In genomic region chr9:138070815-138071214, GRCh38 we compare ENCODE assay signal across 19 cellular contexts.
DNase-seq lines count a peak whose midpoint lies in the region; TF ChIP-seq lines count a peak whose summit lies in the region.
"Had no signal": no experiment of that assay in that cellular context is flagged by ENCODE, and none has a peak within 500 bp of the region (broad histone marks: within the 10 kb centered on the region; RNA-seq: fewer than 3 reads in every experiment).

No MANE protein-coding gene starts in this region.

- H3K4me3 ChIP-seq in H7 (ENCODE audit: insufficient read depth, low read depth, low read length) (no peak overlapping the region), spleen (no peak overlapping the region), hepatocyte (no peak overlapping the region)
- H3K4me3 ChIP-seq: BLaER1, GM12878, K562 had no signal

- no peaks in the 10 kb centered on the region for H3K9me2 ChIP-seq in hepatocyte (replicated peaks; ENCODE audit: insufficient read depth)

- no peaks in the 10 kb centered on the region for H3K79me2 ChIP-seq in hepatocyte

- CTCF ChIA-PET in activated CD4-positive, alpha-beta memory T cell treated with anti-CD3 and anti-CD28 coated beads, Interleukin-2, amount 10 ng/mL, durations not matched to agents 7 days and 5 days (lab: Charles Lee), result no interaction called here
- CTCF ChIA-PET in activated CD4-positive, alpha-beta memory T cell treated with anti-CD3 and anti-CD28 coated beads for 36 hours (lab: Charles Lee), result no interaction called here

- no peak overlapping the region for H3K4me3 Mint-ChIP-seq in activated CD4-positive, alpha-beta memory T cell treated with anti-CD3 and anti-CD28 coated beads, Interleukin-2, amount 10 ng/mL, durations not matched to agents 7 days and 5 days
- H3K4me3 Mint-ChIP-seq in activated CD4-positive, alpha-beta memory T cell treated with anti-CD3 and anti-CD28 coated beads for 36 hours, result no peak overlapping the region
- H3K4me3 Mint-ChIP-seq: CD8-positive, alpha-beta T cell had no signal

- intact Hi-C loops in activated CD4-positive, alpha-beta memory T cell treated with anti-CD3 and anti-CD28 coated beads for 36 hours (cut with micrococcal nuclease), result no loop called here
- intact Hi-C loops in spleen (cut with DNase I; ENCODE audit: low total_unique reads), result no loop called here

- H3K4me1 ChIP-seq in spleen (no peaks in the 10 kb centered on the region), hepatocyte (ENCODE audit: insufficient read depth) (no peaks in the 10 kb centered on the region)
- H3K4me1 ChIP-seq: BLaER1 had no signal

- TF ChIP-seq CTCF in spleen (IDR thresholded peaks at IDR 0.05 in 8 of 11, conservative IDR thresholded peaks at IDR 0.05 in 3 of 11) (no peak), hepatocyte (IDR thresholded peaks at IDR 0.05; ENCODE audit: poor library complexity) (no peak)

- no peaks in the 10 kb centered on the region for H3K9me3 Mint-ChIP-seq in activated CD4-positive, alpha-beta memory T cell treated with anti-CD3 and anti-CD28 coated beads, Interleukin-2, amount 10 ng/mL, durations not matched to agents 7 days and 5 days
- H3K9me3 Mint-ChIP-seq in activated CD4-positive, alpha-beta memory T cell treated with anti-CD3 and anti-CD28 coated beads for 36 hours, result no peaks in the 10 kb centered on the region
- H3K9me3 Mint-ChIP-seq: CD8-positive, alpha-beta T cell had no signal

- H4K20me1 ChIP-seq in hepatocyte (ENCODE audit: insufficient read depth, poor library complexity, severe bottlenecking), result no peaks in the 10 kb centered on the region
- H4K20me1 ChIP-seq: BLaER1 had no signal

- no peaks in the 10 kb centered on the region; the same call in 1 of the 2 replicates for H3K36me3 ChIP-seq in H7 (replicated peaks; ENCODE audit: control insufficient read depth, insufficient read depth, low read length)
- no peaks in the 10 kb centered on the region for H3K36me3 ChIP-seq in spleen
- H3K36me3 ChIP-seq in hepatocyte (replicated peaks; ENCODE audit: insufficient read depth, low read depth), result no peaks in the 10 kb centered on the region
- H3K36me3 ChIP-seq: BLaER1 had no signal

- no peaks in the 10 kb centered on the region for H3K36me3 Mint-ChIP-seq in activated CD4-positive, alpha-beta memory T cell treated with anti-CD3 and anti-CD28 coated beads, Interleukin-2, amount 10 ng/mL, durations not matched to agents 7 days and 5 days (ENCODE audit: low read depth)
- no peaks in the 10 kb centered on the region for H3K36me3 Mint-ChIP-seq in activated CD4-positive, alpha-beta memory T cell treated with anti-CD3 and anti-CD28 coated beads for 36 hours
- H3K36me3 Mint-ChIP-seq: CD8-positive, alpha-beta T cell had no signal

- no peaks in the 10 kb centered on the region for H3K9me3 ChIP-seq in spleen
- no peaks in the 10 kb centered on the region for H3K9me3 ChIP-seq in hepatocyte (ENCODE audit: low read depth)
- H3K9me3 ChIP-seq: BLaER1 had no signal

- in situ Hi-C loops in ACHN (cut with HindIII; ENCODE audit: low pct_ligation_motif_present, low pct_unique_long_range_greater_than_20kb, low sequenced_read_pairs), result no loop called here

- peaks cover 5% of the 10 kb centered on the region for H3K27me3 Mint-ChIP-seq in activated CD4-positive, alpha-beta memory T cell treated with anti-CD3 and anti-CD28 coated beads, Interleukin-2, amount 10 ng/mL, durations not matched to agents 7 days and 5 days
- peaks cover 10% of the 10 kb centered on the region for H3K27me3 Mint-ChIP-seq in activated CD4-positive, alpha-beta memory T cell treated with anti-CD3 and anti-CD28 coated beads for 36 hours

- TF ChIP-seq POLR2A in spleen (IDR thresholded peaks at IDR 0.05), result no peak

- no peak overlapping the region for H3K27ac Mint-ChIP-seq in activated CD4-positive, alpha-beta memory T cell treated with anti-CD3 and anti-CD28 coated beads, Interleukin-2, amount 10 ng/mL, durations not matched to agents 7 days and 5 days
- no peak overlapping the region for H3K27ac Mint-ChIP-seq in activated CD4-positive, alpha-beta memory T cell treated with anti-CD3 and anti-CD28 coated beads for 36 hours
- H3K27ac Mint-ChIP-seq: CD8-positive, alpha-beta T cell had no signal

- WGBS in spleen, 5 donors, result 69 to 85% (median 83%) methylated on average over 8 of the region's 8 CpGs
- 89% methylated on average over 8 of the region's 8 CpGs for WGBS in hepatocyte (ENCODE audit: low lambda C conversion rate, missing lambda C conversion rate)

- H3K4me1 Mint-ChIP-seq in activated CD4-positive, alpha-beta memory T cell treated with anti-CD3 and anti-CD28 coated beads, Interleukin-2, amount 10 ng/mL, durations not matched to agents 7 days and 5 days, result no peaks in the 10 kb centered on the region
- no peaks in the 10 kb centered on the region for H3K4me1 Mint-ChIP-seq in activated CD4-positive, alpha-beta memory T cell treated with anti-CD3 and anti-CD28 coated beads for 36 hours (ENCODE audit: low read depth)

- POLR2A ChIA-PET in activated CD4-positive, alpha-beta memory T cell treated with anti-CD3 and anti-CD28 coated beads, Interleukin-2, amount 10 ng/mL, durations not matched to agents 7 days and 5 days (lab: Charles Lee), result no interaction called here
- POLR2A ChIA-PET in activated CD4-positive, alpha-beta memory T cell treated with anti-CD3 and anti-CD28 coated beads for 36 hours (lab: Charles Lee), result no interaction called here

- H2AFZ ChIP-seq in hepatocyte, result no peak overlapping the region

- H3K4me2 ChIP-seq in hepatocyte, result no peak overlapping the region
- H3K4me2 ChIP-seq: BLaER1 had no signal

- H3K27me3 ChIP-seq in H7 (ENCODE audit: control insufficient read depth, insufficient read depth, low read length) (no peaks in the 10 kb centered on the region), spleen (replicated peaks in 1 of 7) (peaks cover 0 to 34% (median 0%) of the 10 kb centered on the region in 7 donors), hepatocyte (no peaks in the 10 kb centered on the region)
- H3K27me3 ChIP-seq: BLaER1 had no signal

- peak; percentile 12 for DNase-seq in activated CD4-positive, alpha-beta memory T cell treated with anti-CD3 and anti-CD28 coated beads, Interleukin-2, amount 10 ng/mL, durations not matched to agents 7 days and 5 days
- DNase-seq in activated CD4-positive, alpha-beta memory T cell treated with anti-CD3 and anti-CD28 coated beads for 36 hours, result no peak
- peak; percentile 33 for DNase-seq in H7
- DNase-seq in islet precursor cell, result peak; percentile 33
- DNase-seq in spleen, result peak; percentile 33
- DNase-seq in ACHN, result no peak
- DNase-seq in hepatocyte (ENCODE audit: low spot score), result no peak
- DNase-seq in NCI-H82 treated with DMSO at 0.1 percent for 48 hours (lab: John Stamatoyannopoulos, UW; ENCODE audit: unreplicated experiment), result no peak
- DNase-seq: GDM1, HCEC 1CT, NCI-H1436, NCI-H2029, NCI-H2171 treated with DMSO at 0.1 percent for 48 hours, NCI-H446 treated with DMSO at 0.1 percent for 48 hours, RPMI8226 had no signal

- H3K27ac ChIP-seq in spleen (no peak overlapping the region), hepatocyte (no peak overlapping the region)
- H3K27ac ChIP-seq: BLaER1 had no signal

Comparison
In these comparisons a context has a peak if more than half of its experiments do, and no peak if none do; other contexts are left out.
1. DNase-seq: peak in activated CD4-positive, alpha-beta memory T cell treated with anti-CD3 and anti-CD28 coated beads, Interleukin-2, amount 10 ng/mL, durations not matched to agents 7 days and 5 days (single experiment), H7 (single experiment), islet precursor cell (single experiment) and spleen (single experiment); none in activated CD4-positive, alpha-beta memory T cell treated with anti-CD3 and anti-CD28 coated beads for 36 hours (single experiment), ACHN (single experiment), hepatocyte (single experiment) and NCI-H82 treated with DMSO at 0.1 percent for 48 hours (single experiment).